ENCODE assay signal across 12 cellular contexts in genomic region chr14:31944256-31945073, GRCh38.
DNase-seq lines count a peak whose midpoint lies in the region; ATAC-seq and TF ChIP-seq lines count a peak whose summit lies in the region.
"Had no signal": no experiment of that assay in that cellular context is flagged by ENCODE, and none has a peak within 500 bp of the region (broad histone marks: within the 10 kb centered on the region; RNA-seq: fewer than 3 reads in every experiment).

No MANE protein-coding gene starts in this region.

- H3K27me3 ChIP-seq in MM.1S (replicated peaks; ENCODE audit: insufficient read depth, low read length) = no peaks in the 10 kb centered on the region
- no peaks in the 10 kb centered on the region for H3K27me3 ChIP-seq in spleen (replicated peaks in 1 of 7)

- H3K4me3 Mint-ChIP-seq in central memory CD8-positive, alpha-beta T cell = peak overlapping the region; percentile 49

- no peaks in the 10 kb centered on the region for H3K9me2 ChIP-seq in MM.1S (replicated peaks; ENCODE audit: insufficient read depth, low read length)

- H3K27ac Mint-ChIP-seq in central memory CD8-positive, alpha-beta T cell (ENCODE audit: low read depth) = no peak overlapping the region

- H3K27ac ChIP-seq in MM.1S (ENCODE audit: low read length) (no peak overlapping the region), spleen (peak overlapping the region in 3 of 8 donors; percentile 6 to 65 (median 26))

- H3K4me3 ChIP-seq in MM.1S (ENCODE audit: low read length) (no peak overlapping the region), spleen (peak overlapping the region in 1 of 8 donors; percentile 46)
- H3K4me3 ChIP-seq: lung had no signal

- H3K36me3 ChIP-seq in MM.1S (replicated peaks; ENCODE audit: insufficient read depth, low read length) (no peaks in the 10 kb centered on the region), spleen (no peaks in the 10 kb centered on the region)

- H3K9me3 ChIP-seq in MM.1S (replicated peaks; ENCODE audit: insufficient read depth, low read length) (no peaks in the 10 kb centered on the region), spleen (no peaks in the 10 kb centered on the region)

- no peak for TF ChIP-seq POLR2A in spleen (IDR thresholded peaks at IDR 0.05)

- H3F3A ChIP-seq in MM.1S (ENCODE audit: insufficient read depth, low read length) = no peaks in the 10 kb centered on the region

- H3K4me2 ChIP-seq in MM.1S (ENCODE audit: low read depth, low read length) = peak overlapping the region; percentile 24; the same call in 1 of the 2 replicates

- TF ChIP-seq CTCF in MM.1S (IDR thresholded peaks at IDR 0.05; ENCODE audit: low read length) (no peak), spleen (IDR thresholded peaks at IDR 0.05 in 8 of 11, conservative IDR thresholded peaks at IDR 0.05 in 3 of 11) (no peak)

- peak; percentile 15 to 26 for ATAC-seq in activated CD4-positive, CD25-positive, alpha-beta regulatory T cell treated with anti-CD3 and anti-CD28 coated beads, Interleukin-2, amount 50 U/mL, for 24 hours
- ATAC-seq in central memory CD8-positive, alpha-beta T cell (replicated peaks; ENCODE audit: extremely low read depth, poor library complexity, severe bottlenecking) = peak; percentile 12
- ATAC-seq in HG03045 (IDR thresholded peaks at IDR 0.05; ENCODE audit: unreplicated experiment) = no peak

- H4K20me1 ChIP-seq in MM.1S (ENCODE audit: insufficient read depth, low read length) = no peaks in the 10 kb centered on the region

- no peaks in the 10 kb centered on the region for H3K27me3 Mint-ChIP-seq in central memory CD8-positive, alpha-beta T cell

- no peaks in the 10 kb centered on the region for H3K36me3 Mint-ChIP-seq in central memory CD8-positive, alpha-beta T cell (ENCODE audit: insufficient read depth)

- no peak overlapping the region for H3K9ac ChIP-seq in MM.1S (ENCODE audit: low read length)

- no peaks in the 10 kb centered on the region for H3K79me2 ChIP-seq in MM.1S (ENCODE audit: low read length)

- intact Hi-C loops in spleen (cut with DNase I; ENCODE audit: low total_unique reads) = no loop called here

- H2AFZ ChIP-seq in MM.1S (ENCODE audit: low read length) = peak overlapping the region; percentile 27; the same call in 1 of the 2 replicates

- H3K4me1 ChIP-seq in MM.1S (ENCODE audit: low read length) (peaks cover 9% of the 10 kb centered on the region; the same call in 1 of the 2 replicates), spleen (peaks cover 0 to 12% (median 7%) of the 10 kb centered on the region in 6 donors)

- H3K9me3 Mint-ChIP-seq in central memory CD8-positive, alpha-beta T cell = no peaks in the 10 kb centered on the region

- 50 to 89% (median 60%) methylated on average over 11 to 13 of the region's 13 CpGs for WGBS in spleen, 5 donors

- H3K4me1 Mint-ChIP-seq in central memory CD8-positive, alpha-beta T cell = peaks cover 7% of the 10 kb centered on the region

- no peak for DNase-seq in activated CD4-positive, CD25-positive, alpha-beta regulatory T cell treated with anti-CD3 and anti-CD28 coated beads, Interleukin-2, amount 50 U/mL, for 72 hours
- no peak for DNase-seq in MM.1S
- no peak for DNase-seq in central memory CD8-positive, alpha-beta T cell (ENCODE audit: low spot score in 2 of 2)
- DNase-seq in renal cortical epithelial cell (ENCODE audit: low read depth) = peak; percentile 48
- DNase-seq in spleen = no peak
- DNase-seq in NCI-H1092 treated with DMSO at 0.1 percent for 48 hours (lab: John Stamatoyannopoulos, UW) = no peak
- DNase-seq: KG1; stimulated activated CD8-positive, alpha-beta memory T cell treated with anti-CD3 and anti-CD28 coated beads, Interleukin-4, amount 100 ng/mL, for 48 hours; SW 1271 had no signal
